Comparison of ENCODE assay signal across 8 cellular contexts in the genomic region with DNA sequence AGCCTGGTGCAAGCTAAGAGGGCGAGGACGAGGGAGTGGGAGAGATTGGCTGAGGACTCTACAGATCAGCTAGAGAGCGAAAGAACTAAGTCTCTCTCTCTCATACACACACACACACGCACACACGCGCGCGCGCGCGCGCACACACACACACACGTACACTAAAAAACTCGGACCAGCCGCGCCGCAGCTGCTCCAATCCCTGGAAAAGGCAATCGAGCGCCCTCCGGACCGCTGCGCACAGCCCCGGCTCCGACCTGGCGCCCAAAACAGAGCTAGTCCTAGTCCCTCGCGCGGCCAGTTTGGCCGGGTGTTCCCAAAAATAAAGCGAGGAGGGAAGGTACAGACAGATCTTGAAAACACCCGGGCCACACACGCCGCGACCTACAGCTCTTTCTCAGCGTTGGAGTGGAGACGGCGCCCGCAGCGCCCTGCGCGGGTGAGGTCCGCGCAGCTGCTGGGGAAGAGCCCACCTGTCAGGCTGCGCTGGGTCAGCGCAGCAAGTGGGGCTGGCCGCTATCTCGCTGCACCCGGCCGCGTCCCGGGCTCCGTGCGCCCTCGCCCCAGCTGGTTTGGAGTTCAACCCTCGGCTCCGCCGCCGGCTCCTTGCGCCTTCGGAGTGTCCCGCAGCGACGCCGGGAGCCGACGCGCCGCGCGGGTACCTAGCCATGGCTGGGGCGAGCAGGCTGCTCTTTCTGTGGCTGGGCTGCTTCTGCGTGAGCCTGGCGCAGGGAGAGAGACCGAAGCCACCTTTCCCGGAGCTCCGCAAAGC. TPM values are rescaled to one million over a fixed set of nuclear protein-coding genes. Genes with fewer than 3 reads are reported as not detected.
DNase-seq lines count a peak whose midpoint lies in the region; ATAC-seq and TF ChIP-seq lines count a peak whose summit lies in the region.

A gene with protein sequence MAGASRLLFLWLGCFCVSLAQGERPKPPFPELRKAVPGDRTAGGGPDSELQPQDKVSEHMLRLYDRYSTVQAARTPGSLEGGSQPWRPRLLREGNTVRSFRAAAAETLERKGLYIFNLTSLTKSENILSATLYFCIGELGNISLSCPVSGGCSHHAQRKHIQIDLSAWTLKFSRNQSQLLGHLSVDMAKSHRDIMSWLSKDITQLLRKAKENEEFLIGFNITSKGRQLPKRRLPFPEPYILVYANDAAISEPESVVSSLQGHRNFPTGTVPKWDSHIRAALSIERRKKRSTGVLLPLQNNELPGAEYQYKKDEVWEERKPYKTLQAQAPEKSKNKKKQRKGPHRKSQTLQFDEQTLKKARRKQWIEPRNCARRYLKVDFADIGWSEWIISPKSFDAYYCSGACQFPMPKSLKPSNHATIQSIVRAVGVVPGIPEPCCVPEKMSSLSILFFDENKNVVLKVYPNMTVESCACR (plus strand): TSS at position 92 of the 772 bp plus-strand sequence. CDS start 577 bp downstream, at position 669.

- intact Hi-C loops in CD4-positive, alpha-beta memory T cell (cut with micrococcal nuclease) = no loop called here
- intact Hi-C loops in right cardiac atrium (cut with DNase I) (no loop called here), gastrocnemius medialis (cut with DNase I; ENCODE audit: low total_unique reads) (no loop called here), posterior vena cava (cut with DNase I) (no loop called here)

- peaks cover 52 to 56% of the 10 kb centered on the region in 2 donors for H3K27me3 Mint-ChIP-seq in CD4-positive, alpha-beta memory T cell
- peaks cover 61% of the 10 kb centered on the region for H3K27me3 Mint-ChIP-seq in activated T-cell treated with anti-CD3 and anti-CD28 coated beads, Interleukin-2, amount 50 U/mL, for 4 hours (ENCODE audit: low read depth)

- ATAC-seq in HG02885 (IDR thresholded peaks at IDR 0.05; ENCODE audit: poor library complexity, unreplicated experiment) = peak; percentile 50
- ATAC-seq in activated T-cell treated with anti-CD3 and anti-CD28 coated beads, Interleukin-2, amount 50 U/mL, for 4 hours = peak; percentile 47 to 49
- ATAC-seq in right cardiac atrium = peak; percentile 34 to 45
- ATAC-seq in gastrocnemius medialis = no peak
- ATAC-seq in GM19395 (IDR thresholded peaks at IDR 0.05; ENCODE audit: unreplicated experiment) = no peak
- ATAC-seq in HG02763 (IDR thresholded peaks at IDR 0.05; ENCODE audit: unreplicated experiment) = no peak

- in situ Hi-C loops in gastrocnemius medialis (cut with MboI; ENCODE audit: low sequenced_read_pairs in 4 of 4) = no loop called here

- no peak within 1 kb of the TSS for H3K27ac Mint-ChIP-seq in CD4-positive, alpha-beta memory T cell

- peaks cover 7% of the 10 kb centered on the region for H3K27me3 ChIP-seq in CD4-positive, alpha-beta memory T cell (ENCODE audit: insufficient read depth, low read length)
- H3K27me3 ChIP-seq in right cardiac atrium (ENCODE audit: control insufficient read depth, insufficient read depth) (peaks cover 10% of the 10 kb centered on the region), gastrocnemius medialis (peaks cover 27 to 42% (median 36%) of the 10 kb centered on the region in 3 donors)

- no peaks in the 10 kb centered on the region for H3K9me3 Mint-ChIP-seq in CD4-positive, alpha-beta memory T cell
- H3K9me3 Mint-ChIP-seq in activated T-cell treated with anti-CD3 and anti-CD28 coated beads, Interleukin-2, amount 50 U/mL, for 4 hours = no peaks in the 10 kb centered on the region

- TF ChIP-seq CTCF in gastrocnemius medialis (IDR thresholded peaks at IDR 0.05 in 4 of 5, conservative IDR thresholded peaks at IDR 0.05 in 1 of 5) = no peak

- POLR2A ChIA-PET in CD4-positive, alpha-beta memory T cell (lab: Charles Lee; ENCODE audit: partially characterized antibody) = no interaction called here

- peak within 1 kb of the TSS; percentile 28 to 83 (median 71) for H3K4me3 Mint-ChIP-seq in CD4-positive, alpha-beta memory T cell
- H3K4me3 Mint-ChIP-seq in activated T-cell treated with anti-CD3 and anti-CD28 coated beads, Interleukin-2, amount 50 U/mL, for 4 hours = peak within 1 kb of the TSS; percentile 72

- no peak for TF ChIP-seq POLR2A in gastrocnemius medialis (IDR thresholded peaks at IDR 0.05)

- WGBS in right cardiac atrium = under 1% methylated on average over 76 of the region's 76 CpGs

- H3K9me3 ChIP-seq in CD4-positive, alpha-beta memory T cell (ENCODE audit: control insufficient read depth in 1 of 2, low read length in 2 of 2) = no peaks in the 10 kb centered on the region
- no peaks in the 10 kb centered on the region for H3K9me3 ChIP-seq in right cardiac atrium (ENCODE audit: control insufficient read depth, low read length)
- H3K9me3 ChIP-seq in gastrocnemius medialis = no peaks in the 10 kb centered on the region

- H3K36me3 ChIP-seq in CD4-positive, alpha-beta memory T cell (ENCODE audit: insufficient read depth, low read length) = no peaks in the 10 kb centered on the region
- no peaks in the 10 kb centered on the region for H3K36me3 ChIP-seq in gastrocnemius medialis

- no peak for DNase-seq in CD4-positive, alpha-beta memory T cell
- no peak for DNase-seq in activated T-cell treated with anti-CD3 and anti-CD28 coated beads, Interleukin-2, amount 50 U/mL, for 4 hours
- peak; percentile 13 to 53 (median 48) for DNase-seq in right cardiac atrium
- DNase-seq in gastrocnemius medialis = no peak
- no peak for DNase-seq in posterior vena cava (ENCODE audit: low spot score)

- CTCF ChIA-PET in CD4-positive, alpha-beta memory T cell (lab: Charles Lee; ENCODE audit: partially characterized antibody) = interaction anchor here (1.1 kb wide), 1 partner anchor 666 kb away, joined by 4 read pairs; no protein-coding TSS in a partner anchor

- peaks cover 6 to 21% (median 16%) of the 10 kb centered on the region in 4 donors for H3K4me1 Mint-ChIP-seq in CD4-positive, alpha-beta memory T cell
- peaks cover 17% of the 10 kb centered on the region for H3K4me1 Mint-ChIP-seq in activated T-cell treated with anti-CD3 and anti-CD28 coated beads, Interleukin-2, amount 50 U/mL, for 4 hours (ENCODE audit: low read depth)

- H3K4me1 ChIP-seq in CD4-positive, alpha-beta memory T cell (ENCODE audit: insufficient read depth, low read length) = peaks cover 3% of the 10 kb centered on the region
- no peaks in the 10 kb centered on the region for H3K4me1 ChIP-seq in right cardiac atrium (ENCODE audit: control insufficient read depth, insufficient read depth, low read length)
- H3K4me1 ChIP-seq in gastrocnemius medialis = peaks cover 0 to 18% of the 10 kb centered on the region in 2 donors

- no peaks in the 10 kb centered on the region for H3K36me3 Mint-ChIP-seq in CD4-positive, alpha-beta memory T cell
- H3K36me3 Mint-ChIP-seq in activated T-cell treated with anti-CD3 and anti-CD28 coated beads, Interleukin-2, amount 50 U/mL, for 4 hours (ENCODE audit: insufficient read depth) = no peaks in the 10 kb centered on the region

- no peak within 1 kb of the TSS for H3K4me3 ChIP-seq in CD4-positive, alpha-beta memory T cell (ENCODE audit: low read length in 2 of 2)
- H3K4me3 ChIP-seq in right cardiac atrium (ENCODE audit: low read length) (peak within 1 kb of the TSS; percentile 31), gastrocnemius medialis (peak within 1 kb of the TSS; percentile 33 to 50 (median 44))

- H3K27ac ChIP-seq in CD4-positive, alpha-beta memory T cell (ENCODE audit: low read depth, low read length) = no peak within 1 kb of the TSS
- H3K27ac ChIP-seq in right cardiac atrium (ENCODE audit: low read length) (no peak within 1 kb of the TSS), gastrocnemius medialis (no peak within 1 kb of the TSS)

RNA-seq across cellular contexts. Expression of the gene that starts here (rescaled TPM):
- not detected for total RNA-seq in CD4-positive, alpha-beta memory T cell
- polyA plus RNA-seq in CD4-positive, alpha-beta memory T cell = not detected
- not detected for total RNA-seq in activated T-cell treated with anti-CD3 and anti-CD28 coated beads, Interleukin-2, amount 50 U/mL, for 4 hours
- not detected for total RNA-seq in right cardiac atrium
- polyA plus RNA-seq in right cardiac atrium = 0.02 TPM
- under 1 TPM; 0.11 to 0.51 (median 0.20) TPM for total RNA-seq in gastrocnemius medialis
- total RNA-seq in posterior vena cava = under 1 TPM; 0.29 to 0.88 TPM

Comparison
In these comparisons a context has a peak if more than half of its experiments do, and no peak if none do; other contexts are left out.
1. Peak in ATAC-seq in activated T-cell treated with anti-CD3 and anti-CD28 coated beads, Interleukin-2, amount 50 U/mL, for 4 hours; RNA of the gene not detected or under 1 TPM.
2. Peak in DNase-seq, ATAC-seq and H3K4me3 ChIP-seq in right cardiac atrium; RNA of the gene not detected or under 1 TPM.
3. H3K4me3 ChIP-seq: peak in gastrocnemius medialis (4 of 4); none in CD4-positive, alpha-beta memory T cell (0 of 2).